9 cellular contexts compared by ENCODE assay signal in the genomic region with DNA sequence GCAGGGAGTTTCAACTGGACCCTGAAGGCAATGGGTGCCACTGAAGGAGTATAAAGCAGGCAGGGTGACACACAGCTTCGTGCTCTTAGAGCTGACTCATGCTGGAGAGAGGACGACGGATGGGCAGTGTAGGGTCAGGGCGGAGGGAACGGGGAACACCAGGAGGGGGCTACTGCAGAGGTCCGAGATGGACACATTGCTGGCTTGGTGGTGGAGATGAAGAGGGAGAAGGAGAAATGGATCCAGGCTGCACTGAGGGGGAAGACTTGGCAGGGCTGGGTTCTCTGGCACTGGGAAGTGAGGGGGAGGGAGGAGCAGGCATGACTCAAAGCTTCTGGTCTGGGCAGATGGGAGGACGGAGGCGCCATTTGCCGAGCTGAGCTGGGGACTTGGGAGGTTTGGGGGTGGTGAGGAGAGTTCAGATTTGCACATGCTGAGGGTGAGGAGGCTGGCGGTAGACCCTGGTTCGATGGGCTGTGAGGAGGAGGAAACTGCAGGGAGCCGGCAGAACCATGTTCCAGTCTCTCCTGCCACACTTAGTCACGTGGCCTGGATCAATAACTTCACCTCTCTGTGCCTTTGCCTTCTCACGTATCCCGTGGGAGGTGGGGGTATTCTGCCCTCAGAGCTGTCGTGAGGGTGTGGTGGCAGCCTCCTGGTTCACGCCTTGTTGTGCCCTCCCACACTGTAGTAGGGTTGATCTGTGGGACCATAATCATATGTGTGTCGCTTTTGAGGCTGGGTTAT. TPM values are rescaled to one million over a fixed set of nuclear protein-coding genes. Genes with fewer than 3 reads are reported as not detected.
DNase-seq lines count a peak whose midpoint lies in the region; TF ChIP-seq lines count a peak whose summit lies in the region.
"Had no signal": no experiment of that assay in that cellular context is flagged by ENCODE, and none has a peak within 500 bp of the region (broad histone marks: within the 10 kb centered on the region; RNA-seq: fewer than 3 reads in every experiment).

No MANE protein-coding gene starts in this region.

- H3K4me1 ChIP-seq in adrenal gland (replicated peaks in 1 of 2) = peaks cover 7 to 10% of the 10 kb centered on the region in 2 donors
- peaks cover 3 to 32% (median 18%) of the 10 kb centered on the region in 5 donors for H3K4me1 ChIP-seq in subcutaneous abdominal adipose tissue (ENCODE audit: control insufficient read depth in 5 of 5, insufficient read depth in 5 of 5, low read length in 5 of 5)

- H3K36me3 ChIP-seq in adrenal gland (replicated peaks in 1 of 2) = no peaks in the 10 kb centered on the region
- H3K36me3 ChIP-seq in subcutaneous abdominal adipose tissue (ENCODE audit: control insufficient read depth in 5 of 5, insufficient read depth in 5 of 5, low read length in 5 of 5) = no peaks in the 10 kb centered on the region

- H3K4me3 ChIP-seq in adrenal gland = no peak overlapping the region
- peak overlapping the region; percentile 20 to 72 (median 40) for H3K4me3 ChIP-seq in subcutaneous abdominal adipose tissue (ENCODE audit: low read depth in 1 of 5, low read length in 5 of 5)

- H3K9me3 ChIP-seq in adrenal gland (replicated peaks in 1 of 3) (no peaks in the 10 kb centered on the region), subcutaneous abdominal adipose tissue (ENCODE audit: control insufficient read depth in 5 of 5, low read length in 5 of 5) (no peaks in the 10 kb centered on the region)

- DNase-seq in HS-27A (ENCODE audit: low read depth) (peak; percentile 71), adrenal gland (peak; percentile 47 to 78 (median 65)), head of caudate nucleus (peak in 36 of 42 donors; percentile 16 to 87 (median 46)), GDM1 (lab: John Stamatoyannopoulos, UW) (no peak), AML-193 (lab: John Stamatoyannopoulos, UW) (no peak), foreskin melanocyte (no peak)
- DNase-seq: activated CD4-positive, alpha-beta T cell treated with anti-CD3 and anti-CD28 coated beads, Interleukin-2, amount 50 U/mL, for 48 hours; stimulated activated CD4-positive, alpha-beta T cell treated with anti-CD3 and anti-CD28 coated beads, Interleukin-4, amount 100 ng/mL, for 24 hours had no signal

- TF ChIP-seq CTCF in adrenal gland (IDR thresholded peaks at IDR 0.05) = no peak

- TF ChIP-seq POLR2A in adrenal gland (IDR thresholded peaks at IDR 0.05) = peak in 1 of 2 donors; percentile 35

- peak overlapping the region in 2 of 5 donors; percentile 47 to 75 for H3K27ac ChIP-seq in adrenal gland
- no peak overlapping the region for H3K27ac ChIP-seq in subcutaneous abdominal adipose tissue (ENCODE audit: low read depth, low read length)

- 47 to 60% (median 52%) methylated on average over 16 to 18 of the region's 18 CpGs for WGBS in adrenal gland, 4 donors

- H3K9ac ChIP-seq in subcutaneous abdominal adipose tissue (ENCODE audit: low read length in 5 of 5) = peak overlapping the region in 1 of 5 donors; percentile 22

- intact Hi-C loops in adrenal gland (cut with DNase I) (no loop called here), head of caudate nucleus (cut with DNase I) (no loop called here)

- H3K27me3 ChIP-seq in adrenal gland = no peaks in the 10 kb centered on the region
- peaks cover 0 to 4% (median 0%) of the 10 kb centered on the region in 5 donors for H3K27me3 ChIP-seq in subcutaneous abdominal adipose tissue (ENCODE audit: control insufficient read depth in 5 of 5, insufficient read depth in 4 of 5, low read length in 5 of 5)

RNA-seq across cellular contexts. Expression of gene KCTD6, which starts 4.6 kb away (rescaled TPM):
- total RNA-seq in adrenal gland = 10 to 100 TPM in 3 of 8 donors, 1 to 10 TPM in 5; 7.2 to 17.9 (median 9.2) TPM
- polyA plus RNA-seq in adrenal gland = 10 to 100 TPM; 15.4 to 19.9 (median 16.1) TPM

RNA-seq across cellular contexts. Expression of gene ACOX2, which starts 49.7 kb away (rescaled TPM):
- 10 to 100 TPM; 11.3 to 52.4 (median 32.8) TPM for total RNA-seq in adrenal gland
- polyA plus RNA-seq in adrenal gland = 10 to 100 TPM; 24.0 to 65.5 (median 56.4) TPM

RNA-seq across cellular contexts. Expression of gene PDHB, which starts 53.7 kb away (rescaled TPM):
- total RNA-seq in adrenal gland = 100 to 1,000 TPM in 4 of 8 donors, 10 to 100 TPM in 4; 84.2 to 155 (median 102) TPM
- polyA plus RNA-seq in adrenal gland = 100 to 1,000 TPM in 1 of 3 donors, 10 to 100 TPM in 2; 59.2 to 198 (median 84.8) TPM

Comparison
In these comparisons a context has a peak if more than half of its experiments do, and no peak if none do; other contexts are left out.
1. DNase-seq: peak in HS-27A (single experiment), adrenal gland (7 of 7) and head of caudate nucleus (36 of 42); none in GDM1 (single experiment), AML-193 (0 of 2) and foreskin melanocyte (single experiment).
2. H3K4me3 ChIP-seq: peak in subcutaneous abdominal adipose tissue (5 of 5); none in adrenal gland (0 of 4).